Comparison of ENCODE assay signal across 20 cellular contexts in the genomic region with DNA sequence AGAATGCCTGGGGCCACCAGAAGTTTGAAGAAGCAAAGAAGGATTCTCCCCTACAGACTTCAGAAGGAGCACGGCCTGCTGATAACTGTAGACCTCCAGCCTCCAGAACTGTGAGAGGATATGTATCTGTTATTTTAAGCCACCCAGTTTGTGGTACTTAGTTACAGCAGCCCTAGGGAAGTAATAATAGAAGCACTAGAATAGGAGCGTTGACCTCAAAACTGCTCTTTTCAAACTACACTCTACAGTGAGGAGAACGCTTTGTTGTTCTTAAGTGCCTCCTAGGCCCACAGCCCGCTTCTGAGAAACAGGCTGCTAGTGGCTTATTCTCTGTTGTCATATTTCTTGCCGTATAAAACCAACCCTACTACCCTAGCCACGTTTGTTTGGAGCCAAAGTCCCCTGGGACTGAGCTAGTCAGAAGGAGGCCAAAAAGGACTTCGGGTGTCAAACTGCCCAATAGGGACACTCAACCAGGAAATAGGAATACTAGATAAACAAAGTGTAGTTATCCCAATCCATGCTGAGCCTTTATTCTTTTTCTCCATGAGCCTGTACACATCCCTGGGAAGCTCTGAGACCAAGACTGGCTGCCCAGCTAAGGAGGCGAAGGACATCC. TPM values are rescaled to one million over a fixed set of nuclear protein-coding genes. Genes with fewer than 3 reads are reported as not detected.
DNase-seq lines count a peak whose midpoint lies in the region; ATAC-seq and TF ChIP-seq lines count a peak whose summit lies in the region.
"Had no signal": no experiment of that assay in that cellular context is flagged by ENCODE, and none has a peak within 500 bp of the region (broad histone marks: within the 10 kb centered on the region; RNA-seq: fewer than 3 reads in every experiment).

No MANE protein-coding gene starts in this region.

- TF ChIP-seq EP300 in sigmoid colon (IDR thresholded peaks at IDR 0.05), result no peak

- DNase-seq in G401 (ENCODE audit: low spot score) (peak; percentile 3), chondrocyte (ENCODE audit: low spot score) (no peak), right atrium auricular region (ENCODE audit: low spot score) (no peak), sigmoid colon (no peak), NCI-H2196 treated with DMSO at 0.1 percent for 48 hours (lab: John Stamatoyannopoulos, UW; ENCODE audit: unreplicated experiment) (no peak), HT-29 (ENCODE audit: low spot score) (no peak)
- DNase-seq in activated CD4-positive, alpha-beta T cell treated with anti-CD3 and anti-CD28 coated beads, Interleukin-2, amount 50 U/mL, for 4 hours, result no peak
- DNase-seq: activated CD4-positive, alpha-beta T cell treated with anti-CD3 and anti-CD28 coated beads for 1 hour; endodermal cell; mammary epithelial cell; naive B cell; NCI-H1048; NCI-H2029; NCI-H524 treated with DMSO at 0.1 percent for 48 hours; stimulated activated CD4-positive, alpha-beta T cell treated with anti-CD3 and anti-CD28 coated beads, Interleukin-2, amount 100 ng/mL, for 24 hours; stimulated activated naive CD4-positive, alpha-beta T cell had no signal

- WGBS in sigmoid colon, 2 donors, result 76 to 89% methylated on average over 8 of the region's 8 CpGs

- H3K36me3 Mint-ChIP-seq in chondrocyte (ENCODE audit: low read depth), result no peaks in the 10 kb centered on the region
- H3K36me3 Mint-ChIP-seq: naive B cell, type B pancreatic cell had no signal

- H3K4me3 Mint-ChIP-seq in chondrocyte (ENCODE audit: unreplicated experiment), result no peak overlapping the region
- H3K4me3 Mint-ChIP-seq: activated naive CD8-positive, alpha-beta T cell; endodermal cell; naive B cell; type B pancreatic cell had no signal

- intact Hi-C loops in sigmoid colon (cut with DNase I), result no loop called here

- H3K27ac Mint-ChIP-seq in chondrocyte (ENCODE audit: unreplicated experiment), result peak overlapping the region; percentile 41
- H3K27ac Mint-ChIP-seq: activated naive CD8-positive, alpha-beta T cell; naive B cell; type B pancreatic cell had no signal

- H3K4me3 ChIP-seq in right atrium auricular region (no peak overlapping the region), sigmoid colon (no peak overlapping the region)
- H3K4me3 ChIP-seq: HAP-1 had no signal

- H3K27me3 ChIP-seq in right atrium auricular region, result no peaks in the 10 kb centered on the region
- no peaks in the 10 kb centered on the region for H3K27me3 ChIP-seq in sigmoid colon

- H3K4me1 Mint-ChIP-seq in chondrocyte (ENCODE audit: low read depth), result peaks cover 37% of the 10 kb centered on the region
- H3K4me1 Mint-ChIP-seq: naive B cell had no signal

- in situ Hi-C loops in G401 (cut with HindIII; ENCODE audit: low sequenced_read_pairs), result no loop called here

- no peak for TF ChIP-seq POLR2A in sigmoid colon (IDR thresholded peaks at IDR 0.05)

- peaks cover 0 to 33% of the 10 kb centered on the region in 2 donors for H3K4me1 ChIP-seq in right atrium auricular region
- peaks cover 0 to 3% (median 0%) of the 10 kb centered on the region in 4 donors for H3K4me1 ChIP-seq in sigmoid colon
- H3K4me1 ChIP-seq: HAP-1 had no signal

- no peaks in the 10 kb centered on the region for H3K9me3 ChIP-seq in right atrium auricular region
- H3K9me3 ChIP-seq in sigmoid colon, result no peaks in the 10 kb centered on the region
- H3K9me3 ChIP-seq: HAP-1 had no signal

- ATAC-seq in GM21528 (IDR thresholded peaks at IDR 0.05; ENCODE audit: low FRiP score, unreplicated experiment), result no peak

- H3K27me3 Mint-ChIP-seq in chondrocyte (ENCODE audit: low read depth), result no peaks in the 10 kb centered on the region
- H3K27me3 Mint-ChIP-seq: activated naive CD8-positive, alpha-beta T cell; type B pancreatic cell had no signal

- H3K27ac ChIP-seq in right atrium auricular region (peak overlapping the region; percentile 76 to 91), sigmoid colon (peak overlapping the region in 3 of 4 donors; percentile 7 to 67 (median 46))

- H3K36me3 ChIP-seq in right atrium auricular region (no peaks in the 10 kb centered on the region), sigmoid colon (no peaks in the 10 kb centered on the region)
- H3K36me3 ChIP-seq: HAP-1 had no signal

- H3K9me3 Mint-ChIP-seq in chondrocyte (ENCODE audit: low read depth), result no peaks in the 10 kb centered on the region
- H3K9me3 Mint-ChIP-seq: endodermal cell, type B pancreatic cell had no signal

- TF ChIP-seq CTCF in chondrocyte (IDR thresholded peaks at IDR 0.05) (no peak), right atrium auricular region (IDR thresholded peaks at IDR 0.05) (no peak), sigmoid colon (IDR thresholded peaks at IDR 0.05) (no peak)

RNA-seq across cellular contexts. Expression of a gene that starts 38.5 kb away (rescaled TPM):
- 14.2 and 20.6 TPM in 2 replicates for total RNA-seq in G401 (2014; rRNA removed; shearing (Covaris generic))
- total RNA-seq in chondrocyte, result 45.1 to 52.7 TPM (median 46.9 TPM) in 3 replicates
- 10 to 100 TPM; 25.9 to 32.5 TPM for total RNA-seq in right atrium auricular region
- total RNA-seq in sigmoid colon, result 10 to 100 TPM; 33.8 to 48.4 (median 40.3) TPM
- 10 to 100 TPM in 2 of 3 donors, 1 to 10 TPM in 1; 7.6 to 18.0 (median 11.4) TPM for polyA plus RNA-seq in sigmoid colon
- 8.0 and 11.5 TPM in 2 replicates for total RNA-seq in HT-29 (2014; rRNA removed; shearing (Covaris generic))
